In the genomic region with DNA sequence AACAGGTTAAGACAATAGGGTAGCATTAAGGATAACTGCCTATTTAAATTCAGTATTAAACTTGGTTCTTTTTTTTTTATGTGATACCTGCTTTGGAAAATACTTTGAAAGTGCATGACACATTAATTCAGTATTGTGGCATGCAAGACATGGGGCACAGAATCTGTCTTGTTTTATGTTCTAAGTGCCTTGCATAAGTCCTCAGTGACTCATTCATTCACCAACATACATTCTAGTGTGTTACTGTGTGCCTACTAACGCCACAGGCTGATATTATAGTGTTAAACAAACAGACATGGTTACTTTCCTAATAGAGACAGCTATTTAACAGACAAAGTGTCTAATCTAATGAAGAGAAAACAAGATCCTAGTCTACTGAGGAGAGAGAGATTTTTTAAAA, we compare ENCODE assay signal across 19 cellular contexts.
DNase-seq lines count a peak whose midpoint lies in the region; ATAC-seq and TF ChIP-seq lines count a peak whose summit lies in the region.
"Had no signal": no experiment of that assay in that cellular context is flagged by ENCODE, and none has a peak within 500 bp of the region (broad histone marks: within the 10 kb centered on the region; RNA-seq: fewer than 3 reads in every experiment).

No MANE protein-coding gene starts in this region.

- TF ChIP-seq POLR2A in Peyer's patch (IDR thresholded peaks at IDR 0.05), result no peak

- H3K4me1 ChIP-seq in mesodermal cell (ENCODE audit: control insufficient read depth, insufficient read depth, low read length, poor library complexity, severe bottlenecking), result peaks cover 4% of the 10 kb centered on the region
- no peaks in the 10 kb centered on the region for H3K4me1 ChIP-seq in Peyer's patch
- H3K4me1 ChIP-seq: body of pancreas, colonic mucosa had no signal

- no peak for ATAC-seq in omental fat pad (ENCODE audit: low FRiP score)
- ATAC-seq: body of pancreas; stimulated activated effector memory CD8-positive, alpha-beta T cell treated with anti-CD3 and anti-CD28 coated beads, Interleukin-12 subunit alpha, Interleukin-12 subunit beta, amount 100 ng/mL, for 72 hours had no signal

- DNase-seq in EL (peak; percentile 16), NCI-H146 (lab: John Stamatoyannopoulos, UW) (peak; percentile 15), astrocyte of the spinal cord (ENCODE audit: low read depth, low spot score) (peak; percentile 15), hippocampal formation (lab: John Stamatoyannopoulos, UW) (no peak), omental fat pad (ENCODE audit: low spot score) (no peak), Peyer's patch (no peak), head of caudate nucleus (no peak)
- DNase-seq: activated CD4-positive, CD25-positive, alpha-beta regulatory T cell; activated naive CD4-positive, alpha-beta T cell treated with anti-CD3 and anti-CD28 coated beads, Interleukin-2, amount 10 ng/mL, durations not matched to agents 7 days and 5 days; activated T-cell treated with anti-CD3 and anti-CD28 coated beads, Interleukin-2, amount 50 U/mL, for 48 hours; body of pancreas; CD4-positive, alpha-beta T cell; colonic mucosa; endodermal cell; Kasumi-1; NCI-H2171; stimulated activated CD4-positive, alpha-beta T cell treated with anti-CD3 and anti-CD28 coated beads, Interleukin-15, amount 100 ng/mL, for 24 hours had no signal

- WGBS in mesodermal cell (ENCODE audit: insufficient coverage in 2 of 2), 2 experiments, result no CpG with 5 or more reads among the region's 1 CpG

- TF ChIP-seq CTCF in astrocyte of the spinal cord (IDR thresholded peaks at IDR 0.05; ENCODE audit: low read depth, low read length) (no peak), omental fat pad (IDR thresholded peaks at IDR 0.05) (no peak), Peyer's patch (IDR thresholded peaks at IDR 0.05) (no peak)

- no peaks in the 10 kb centered on the region for H3K36me3 ChIP-seq in mesodermal cell (ENCODE audit: control insufficient read depth, insufficient read depth, low read length)
- no peaks in the 10 kb centered on the region for H3K36me3 ChIP-seq in Peyer's patch
- H3K36me3 ChIP-seq: colonic mucosa had no signal

- intact Hi-C loops in head of caudate nucleus (cut with DNase I), result no loop called here

- in situ Hi-C loops in astrocyte of the spinal cord (cut with HindIII; ENCODE audit: low sequenced_read_pairs), result no loop called here

- H3K4me3 ChIP-seq in astrocyte of the spinal cord (ENCODE audit: low read depth, low read length), result no peak overlapping the region
- no peak overlapping the region for H3K4me3 ChIP-seq in mesodermal cell (ENCODE audit: extremely low read depth, insufficient read depth, low read length, poor library complexity, severe bottlenecking)
- no peak overlapping the region for H3K4me3 ChIP-seq in Peyer's patch
- H3K4me3 ChIP-seq: body of pancreas, colonic mucosa had no signal

- H3K27me3 ChIP-seq in Peyer's patch, result no peaks in the 10 kb centered on the region
- H3K27me3 ChIP-seq: body of pancreas, colonic mucosa had no signal

- H3K9me3 ChIP-seq in mesodermal cell (ENCODE audit: control insufficient read depth, low read length) (no peaks in the 10 kb centered on the region), Peyer's patch (no peaks in the 10 kb centered on the region)
- H3K9me3 ChIP-seq: body of pancreas, colonic mucosa had no signal

- H3K27ac ChIP-seq in mesodermal cell (ENCODE audit: low read depth, low read length, severe bottlenecking) (peak overlapping the region; percentile 30), Peyer's patch (no peak overlapping the region)
- H3K27ac ChIP-seq: body of pancreas, colonic mucosa had no signal

Comparison
In these comparisons a context has a peak if more than half of its experiments do, and no peak if none do; other contexts are left out.
1. DNase-seq: peak in EL (single experiment), NCI-H146 (single experiment) and astrocyte of the spinal cord (single experiment); none in hippocampal formation (0 of 2), omental fat pad (single experiment), Peyer's patch (0 of 3) and head of caudate nucleus (0 of 42).